Comparison of ENCODE assay signal across 19 cellular contexts in genomic region chr6:3693879-3694278, GRCh38. TPM values are rescaled to one million over a fixed set of nuclear protein-coding genes. Genes with fewer than 3 reads are reported as not detected.
"Had no signal": no experiment of that assay in that cellular context is flagged by ENCODE, and none has a peak within 500 bp of the region (broad histone marks: within the 10 kb centered on the region; RNA-seq: fewer than 3 reads in every experiment).

No MANE protein-coding gene starts in this region.

- DNase-seq: cortex of kidney; effector CD8-positive, alpha-beta T cell; gastrocnemius medialis; heart right ventricle; left cardiac atrium; left ventricle myocardium inferior; mesenchymal stem cell; midbrain; naive thymus-derived CD4-positive, alpha-beta T cell; posterior cingulate gyrus; sigmoid colon; small intestine; stimulated activated CD4-positive, alpha-beta T cell treated with anti-CD3 and anti-CD28 coated beads, Interleukin-12 subunit alpha, Interleukin-12 subunit beta, amount 100 ng/mL, for 4 hours; stimulated activated naive CD4-positive, alpha-beta T cell treated with Interleukin-2 at 50 U/mL for 16 hours; thyroid gland had no signal

- H3K4me3 ChIP-seq: dorsolateral prefrontal cortex, gastrocnemius medialis, heart right ventricle, left ventricle myocardium inferior, lung, right atrium auricular region, sigmoid colon, suprapubic skin, thyroid gland had no signal

- H3K27ac ChIP-seq: gastrocnemius medialis, heart right ventricle, left ventricle myocardium inferior, right atrium auricular region, sigmoid colon, suprapubic skin, thyroid gland had no signal

RNA-seq across cellular contexts. Expression of gene PXDC1, which starts 57.6 kb away (rescaled TPM):
- polyA plus RNA-seq: naive thymus-derived CD4-positive, alpha-beta T cell had no signal
